In the genomic region with DNA sequence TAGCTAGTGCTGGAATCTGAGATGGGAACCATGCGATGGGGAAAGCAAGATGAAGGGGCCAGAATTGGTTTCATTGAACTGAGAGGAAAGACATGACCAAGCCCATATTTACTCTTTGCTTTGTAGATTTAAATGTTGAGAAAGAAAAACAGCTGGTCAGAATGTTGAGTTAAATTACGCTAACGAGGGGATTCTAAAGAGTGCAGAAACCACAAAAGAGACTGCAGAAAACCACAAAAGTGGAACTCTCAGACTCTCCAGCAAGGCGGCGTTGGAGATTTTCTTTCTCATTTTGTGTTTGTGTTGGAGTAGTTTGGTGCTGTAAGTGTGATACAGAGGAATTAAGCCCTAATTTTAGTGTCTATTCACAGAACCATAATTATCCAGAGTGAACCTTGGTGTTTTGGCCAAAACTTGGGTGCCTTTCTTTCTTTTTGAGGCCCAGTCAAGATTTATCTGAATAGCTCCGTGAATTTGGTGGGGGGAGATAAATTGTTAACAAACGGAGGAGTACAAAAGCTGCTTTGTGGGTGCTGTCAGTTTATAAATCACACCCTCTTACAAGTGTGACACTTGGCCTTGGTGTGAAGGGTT, we compare ENCODE assay signal across 8 cellular contexts. TPM values are rescaled to one million over a fixed set of nuclear protein-coding genes. Genes with fewer than 3 reads are reported as not detected.
DNase-seq lines count a peak whose midpoint lies in the region; ATAC-seq and TF ChIP-seq lines count a peak whose summit lies in the region.

No MANE protein-coding gene starts in this region.

- no peaks in the 10 kb centered on the region for H3K9me3 Mint-ChIP-seq in IgD-negative memory B cell
- no peaks in the 10 kb centered on the region for H3K9me3 Mint-ChIP-seq in activated naive CD8-positive, alpha-beta T cell treated with anti-CD3 and anti-CD28 coated beads, Interleukin-2, amount 50 U/mL, for 24 hours

- H3K4me3 ChIP-seq in A673 (ENCODE audit: low read depth, low read length, poor library complexity, severe bottlenecking): no peak overlapping the region
- no peak overlapping the region for H3K4me3 ChIP-seq in mesendoderm (ENCODE audit: low read length)

- no peak overlapping the region for H2BK15ac ChIP-seq in mesendoderm (replicated peaks; ENCODE audit: low read depth)

- peaks cover 24 to 27% (median 27%) of the 10 kb centered on the region in 3 donors for H3K4me1 Mint-ChIP-seq in IgD-negative memory B cell
- peaks cover 67% of the 10 kb centered on the region for H3K4me1 Mint-ChIP-seq in activated naive CD8-positive, alpha-beta T cell treated with anti-CD3 and anti-CD28 coated beads, Interleukin-2, amount 50 U/mL, for 24 hours

- CTCF ChIA-PET in A673 (lab: Charles Lee): no interaction called here

- DNase-seq in A673 (ENCODE audit: low spot score) (no peak), mesendoderm (no peak), NCI-H1436 (lab: John Stamatoyannopoulos, UW) (no peak), HCEC 1CT (no peak)
- no peak for DNase-seq in activated naive CD8-positive, alpha-beta T cell treated with anti-CD3 and anti-CD28 coated beads, Interleukin-2, amount 50 U/mL, for 24 hours
- DNase-seq in stimulated activated CD4-positive, alpha-beta T cell treated with anti-CD3 and anti-CD28 coated beads, Interleukin-12 subunit alpha, Interleukin-12 subunit beta, amount 100 ng/mL, for 4 hours: no peak

- peaks cover 6% of the 10 kb centered on the region for H3K4me1 ChIP-seq in A673 (ENCODE audit: insufficient read depth, low read length, poor library complexity, severe bottlenecking)
- H3K4me1 ChIP-seq in mesendoderm (ENCODE audit: control insufficient read depth, low read depth, low read length): peaks cover 21% of the 10 kb centered on the region

- POLR2A ChIA-PET in A673 (lab: Charles Lee; ENCODE audit: low non-redundant PET): interaction anchor here (0.7 kb wide), 1 partner anchor 11 kb away, joined by 5 read pairs; no protein-coding TSS in a partner anchor

- H3K36me3 Mint-ChIP-seq in IgD-negative memory B cell: no peaks in the 10 kb centered on the region
- H3K36me3 Mint-ChIP-seq in activated naive CD8-positive, alpha-beta T cell treated with anti-CD3 and anti-CD28 coated beads, Interleukin-2, amount 50 U/mL, for 24 hours (ENCODE audit: low read depth): peaks cover 67% of the 10 kb centered on the region

- no peaks in the 10 kb centered on the region for H3K27me3 Mint-ChIP-seq in IgD-negative memory B cell
- no peaks in the 10 kb centered on the region for H3K27me3 Mint-ChIP-seq in activated naive CD8-positive, alpha-beta T cell treated with anti-CD3 and anti-CD28 coated beads, Interleukin-2, amount 50 U/mL, for 24 hours

- peak; percentile 38 for ATAC-seq in activated naive CD8-positive, alpha-beta T cell treated with anti-CD3 and anti-CD28 coated beads, Interleukin-2, amount 50 U/mL, for 24 hours
- no peak for ATAC-seq in HG03139 (IDR thresholded peaks at IDR 0.05; ENCODE audit: unreplicated experiment)

- H3K4me3 Mint-ChIP-seq in IgD-negative memory B cell: peak overlapping the region in 3 of 4 donors; percentile 25 to 81 (median 67)
- peak overlapping the region; percentile 63 for H3K4me3 Mint-ChIP-seq in activated naive CD8-positive, alpha-beta T cell treated with anti-CD3 and anti-CD28 coated beads, Interleukin-2, amount 50 U/mL, for 24 hours

- WGBS in mesendoderm (ENCODE audit: extremely low coverage, insufficient coverage, low lambda C conversion rate): no CpG with 5 or more reads among the region's 7 CpGs

- H4K5ac ChIP-seq in mesendoderm (ENCODE audit: low read length): no peak overlapping the region

- H3K4ac ChIP-seq in mesendoderm (ENCODE audit: low read depth, low read length): no peak overlapping the region

- TF ChIP-seq CTCF in A673 (conservative IDR thresholded peaks at IDR 0.05; ENCODE audit: low read depth, low read length): no peak

- no peak overlapping the region for H2BK120ac ChIP-seq in mesendoderm (ENCODE audit: low read depth, low read length)

- H3K27me3 ChIP-seq in A673 (replicated peaks; ENCODE audit: insufficient read depth, low read depth, low read length, poor library complexity) (no peaks in the 10 kb centered on the region), mesendoderm (ENCODE audit: insufficient read depth, low read length, poor library complexity) (no peaks in the 10 kb centered on the region)

- no peak overlapping the region for H2AK5ac ChIP-seq in mesendoderm (ENCODE audit: low read length)

- H3K9me3 ChIP-seq in A673 (ENCODE audit: low read depth, low read length, poor library complexity, severe bottlenecking): no peaks in the 10 kb centered on the region

- H3K18ac ChIP-seq in mesendoderm (ENCODE audit: low read length): peak overlapping the region; percentile 78

- H3K27ac Mint-ChIP-seq in IgD-negative memory B cell: peak overlapping the region; percentile 17 to 83 (median 71)
- H3K27ac Mint-ChIP-seq in activated naive CD8-positive, alpha-beta T cell treated with anti-CD3 and anti-CD28 coated beads, Interleukin-2, amount 50 U/mL, for 24 hours: peak overlapping the region; percentile 85

- H3K56ac ChIP-seq in mesendoderm (ENCODE audit: low read length): peak overlapping the region; percentile 51

- H3K9ac ChIP-seq in mesendoderm (ENCODE audit: low read length): no peak overlapping the region

- H3K79me2 ChIP-seq in mesendoderm (ENCODE audit: control insufficient read depth, insufficient read depth, low read length): peaks cover 19% of the 10 kb centered on the region

- intact Hi-C loops in A673 (cut with micrococcal nuclease; ENCODE audit: unreplicated experiment): loop anchor here (10.0 kb wide), 1 partner anchor 88 kb away; no protein-coding TSS in a partner anchor

- no peak overlapping the region for H4K8ac ChIP-seq in mesendoderm (ENCODE audit: low read depth, low read length)

- peaks cover 15% of the 10 kb centered on the region for H3K79me1 ChIP-seq in mesendoderm (ENCODE audit: low read length)

- H3K36me3 ChIP-seq in A673 (ENCODE audit: insufficient read depth, low read length, poor library complexity, severe bottlenecking) (peaks cover 91% of the 10 kb centered on the region), mesendoderm (ENCODE audit: control insufficient read depth, insufficient read depth, low read length) (peaks cover 16% of the 10 kb centered on the region)

- H3K4me2 ChIP-seq in mesendoderm (ENCODE audit: low read length): no peak overlapping the region

- no peak overlapping the region for H3K23ac ChIP-seq in mesendoderm (ENCODE audit: low read length)

- peak overlapping the region; percentile 20 for H3K27ac ChIP-seq in A673 (ENCODE audit: low read depth, low read length, poor library complexity, severe bottlenecking)
- H3K27ac ChIP-seq in mesendoderm (ENCODE audit: low read depth, low read length): peak overlapping the region; percentile 90

- no TSS peak for BruUV-seq in A673 (replicated peaks; lab: Mats Ljungman, UMichigan)

- H2BK5ac ChIP-seq in mesendoderm (ENCODE audit: low read length): no peak overlapping the region

RNA-seq across cellular contexts. Expression of gene SAE1, which starts 26.3 kb away (rescaled TPM):
- total RNA-seq in A673 (2021): 302 and 314 TPM in 2 replicates
- polyA plus RNA-seq in IgD-negative memory B cell: 77.7 TPM
- 240 TPM for polyA plus RNA-seq in mesendoderm (2013, experiment 1 of 2)
- polyA plus RNA-seq in mesendoderm (2013, experiment 2 of 2): 241 TPM

RNA-seq across cellular contexts. Expression of gene ZC3H4, which starts 43.4 kb away (rescaled TPM):
- total RNA-seq in A673 (2021): 94.4 and 94.8 TPM in 2 replicates
- 3.5 TPM for polyA plus RNA-seq in IgD-negative memory B cell
- 40.0 TPM for polyA plus RNA-seq in mesendoderm (2013, experiment 1 of 2)
- 40.7 TPM for polyA plus RNA-seq in mesendoderm (2013, experiment 2 of 2)
